Comparison of ENCODE assay signal across 16 cellular contexts in the genomic region with DNA sequence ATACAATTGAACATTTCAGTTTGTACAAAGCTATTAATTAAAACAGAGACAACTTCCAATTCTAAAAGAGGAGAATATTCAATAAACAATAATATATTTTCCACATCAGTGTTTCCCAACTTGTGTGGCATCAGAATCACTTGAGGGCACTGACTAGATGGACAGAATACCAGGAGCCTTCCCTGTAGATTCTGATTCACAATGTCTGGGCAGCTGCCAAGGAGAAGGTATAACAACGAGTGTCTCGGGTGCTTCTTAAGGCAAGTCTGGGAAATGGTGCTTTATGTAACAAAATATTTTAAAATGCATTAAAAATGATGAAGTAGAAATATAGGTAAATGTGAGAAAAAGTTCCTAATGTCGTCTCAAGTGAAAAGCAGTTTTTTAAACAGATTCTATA. TPM values are rescaled to one million over a fixed set of nuclear protein-coding genes. Genes with fewer than 3 reads are reported as not detected.
"Had no signal": no experiment of that assay in that cellular context is flagged by ENCODE, and none has a peak within 500 bp of the region (broad histone marks: within the 10 kb centered on the region; RNA-seq: fewer than 3 reads in every experiment).

No MANE protein-coding gene starts in this region.

- H3K4me3 Mint-ChIP-seq: activated CD8-positive, alpha-beta T cell treated with anti-CD3 and anti-CD28 coated beads, Interleukin-2, amount 10 ng/mL, durations not matched to agents 7 days and 5 days; activated naive CD8-positive, alpha-beta T cell treated with anti-CD3 and anti-CD28 coated beads, Interleukin-2, amount 10 ng/mL, durations not matched to agents 7 days and 5 days; neural crest cell; T-cell had no signal

- H3K27ac Mint-ChIP-seq: activated CD8-positive, alpha-beta T cell treated with anti-CD3 and anti-CD28 coated beads, Interleukin-2, amount 10 ng/mL, durations not matched to agents 7 days and 5 days; activated naive CD8-positive, alpha-beta T cell treated with anti-CD3 and anti-CD28 coated beads, Interleukin-2, amount 10 ng/mL, durations not matched to agents 7 days and 5 days; T-cell had no signal

- H3K9me3 ChIP-seq: ascending aorta, heart right ventricle, left ventricle myocardium inferior, sigmoid colon had no signal

- H3K4me1 ChIP-seq: ascending aorta, heart right ventricle, left ventricle myocardium inferior, sigmoid colon had no signal

- H3K27me3 ChIP-seq: ascending aorta, heart right ventricle, sigmoid colon had no signal

- H3K27ac ChIP-seq: ascending aorta, heart right ventricle, left ventricle myocardium inferior, sigmoid colon had no signal

- H3K27me3 Mint-ChIP-seq: activated naive CD8-positive, alpha-beta T cell treated with anti-CD3 and anti-CD28 coated beads, Interleukin-2, amount 10 ng/mL, durations not matched to agents 7 days and 5 days; T-cell had no signal

- DNase-seq: activated CD4-positive, alpha-beta T cell treated with anti-CD3 and anti-CD28 coated beads for 4 hours; activated CD8-positive, alpha-beta memory T cell treated with anti-CD3 and anti-CD28 coated beads, Interleukin-2, amount 50 U/mL, for 48 hours; activated CD8-positive, alpha-beta T cell treated with anti-CD3 and anti-CD28 coated beads, Interleukin-2, amount 10 ng/mL, durations not matched to agents 7 days and 5 days; activated naive CD8-positive, alpha-beta T cell treated with anti-CD3 and anti-CD28 coated beads, Interleukin-2, amount 10 ng/mL, durations not matched to agents 7 days and 5 days; central memory CD4-positive, alpha-beta T cell; heart right ventricle; left ventricle myocardium inferior; sigmoid colon; stimulated activated CD4-positive, alpha-beta T cell treated with anti-CD3 and anti-CD28 coated beads, Interleukin-12 subunit alpha, Interleukin-12 subunit beta, amount 100 ng/mL, for 4 hours; stimulated activated naive CD4-positive, alpha-beta T cell treated with Interleukin-2 at 50 U/mL for 16 hours; T-cell; trophoblast cell had no signal

- FAIRE-seq: keratinocyte had no signal

- H3K4me1 Mint-ChIP-seq: neural crest cell had no signal

- H3K4me3 ChIP-seq: ascending aorta, heart right ventricle, left ventricle myocardium inferior, sigmoid colon had no signal

- ATAC-seq: activated CD8-positive, alpha-beta T cell treated with anti-CD3 and anti-CD28 coated beads, Interleukin-2, amount 10 ng/mL, durations not matched to agents 7 days and 5 days; heart right ventricle; T-cell had no signal

- H3K9me3 Mint-ChIP-seq: activated naive CD8-positive, alpha-beta T cell treated with anti-CD3 and anti-CD28 coated beads, Interleukin-2, amount 10 ng/mL, durations not matched to agents 7 days and 5 days; T-cell had no signal

RNA-seq across cellular contexts. Expression of a gene that starts 38.1 kb away (rescaled TPM):
- total RNA-seq: neural crest cell, osteocyte had no signal
